8 cellular contexts compared by ENCODE assay signal in genomic region chr5:81165493-81166119, GRCh38.
DNase-seq lines count a peak whose midpoint lies in the region; ATAC-seq and TF ChIP-seq lines count a peak whose summit lies in the region.

No MANE protein-coding gene starts in this region.

- H3K4me1 Mint-ChIP-seq in naive thymus-derived CD8-positive, alpha-beta T cell = peaks cover 0 to 17% (median 6%) of the 10 kb centered on the region in 4 donors

- intact Hi-C loops in A673 (cut with micrococcal nuclease; ENCODE audit: unreplicated experiment) = loop anchor here (2.0 to 10.0 kb wide), 4 partner anchors 201 to 479 kb away; partner anchors contain the start of gene RASGRF2

- no peaks in the 10 kb centered on the region for H3K9me3 Mint-ChIP-seq in naive thymus-derived CD8-positive, alpha-beta T cell

- no peaks in the 10 kb centered on the region for H3K4me1 ChIP-seq in A673 (ENCODE audit: insufficient read depth, low read length, poor library complexity, severe bottlenecking)

- BruUV-seq in A673 (replicated peaks; lab: Mats Ljungman, UMichigan) = no TSS peak

- CTCF ChIA-PET in A673 (lab: Charles Lee) = no interaction called here

- peak overlapping the region in 1 of 10 donors; percentile 53 for H3K27ac Mint-ChIP-seq in naive thymus-derived CD8-positive, alpha-beta T cell

- no peaks in the 10 kb centered on the region for H3K9me3 ChIP-seq in A673 (ENCODE audit: low read depth, low read length, poor library complexity, severe bottlenecking)

- peak; percentile 90 for TF ChIP-seq CTCF in A673 (conservative IDR thresholded peaks at IDR 0.05; ENCODE audit: low read depth, low read length)

- H3K36me3 Mint-ChIP-seq in naive thymus-derived CD8-positive, alpha-beta T cell = peaks cover 0 to 40% (median 6%) of the 10 kb centered on the region in 3 donors

- H3K36me3 ChIP-seq in A673 (ENCODE audit: insufficient read depth, low read length, poor library complexity, severe bottlenecking) = no peaks in the 10 kb centered on the region

- no peaks in the 10 kb centered on the region for H3K27me3 ChIP-seq in A673 (replicated peaks; ENCODE audit: insufficient read depth, low read depth, low read length, poor library complexity)

- POLR2A ChIA-PET in A673 (lab: Charles Lee; ENCODE audit: low non-redundant PET) = interaction anchor here (0.6 kb wide), 1 partner anchor 260 kb away, joined by 3 read pairs; no protein-coding TSS in a partner anchor
- POLR2A ChIA-PET in naive thymus-derived CD8-positive, alpha-beta T cell (lab: Charles Lee) = no interaction called here

- peak; percentile 42 for ATAC-seq in GM18508 (IDR thresholded peaks at IDR 0.05; ENCODE audit: insufficient read depth, unreplicated experiment)
- peak; percentile 63 for ATAC-seq in HG03342 (IDR thresholded peaks at IDR 0.05; ENCODE audit: unreplicated experiment)
- ATAC-seq in naive thymus-derived CD8-positive, alpha-beta T cell = peak; percentile 51 to 75

- H3K27me3 Mint-ChIP-seq in naive thymus-derived CD8-positive, alpha-beta T cell = peaks cover 0 to 2% (median 0%) of the 10 kb centered on the region in 5 donors

- no peak overlapping the region for H3K4me3 Mint-ChIP-seq in naive thymus-derived CD8-positive, alpha-beta T cell

- H3K4me3 ChIP-seq in A673 (ENCODE audit: low read depth, low read length, poor library complexity, severe bottlenecking) = no peak overlapping the region

- H3K27ac ChIP-seq in A673 (ENCODE audit: low read depth, low read length, poor library complexity, severe bottlenecking) (no peak overlapping the region), epithelial cell of prostate (no peak overlapping the region)

- DNase-seq in A673 (ENCODE audit: low spot score) (peak; percentile 77), NOMO-1 (lab: John Stamatoyannopoulos, UW; ENCODE audit: unreplicated experiment in 2 of 2) (peak; percentile 50 to 59), epithelial cell of prostate (ENCODE audit: low read depth, low spot score) (peak; percentile 14), stromal cell of bone marrow (ENCODE audit: low read depth) (peak; percentile 20)
- peak; percentile 9 for DNase-seq in activated CD8-positive, alpha-beta memory T cell treated with anti-CD3 and anti-CD28 coated beads, Interleukin-2, amount 50 U/mL, for 1 hour (ENCODE audit: extremely low read depth)
- peak; percentile 27 to 76 (median 42) for DNase-seq in naive thymus-derived CD8-positive, alpha-beta T cell

Comparison
In these comparisons a context has a peak if more than half of its experiments do, and no peak if none do; other contexts are left out.
1. DNase-seq: peak in every context shown above with its lines; median percentile 77 in A673; 54 in NOMO-1; 42 in naive thymus-derived CD8-positive, alpha-beta T cell; 20 in stromal cell of bone marrow; 14 in epithelial cell of prostate; 9 in activated CD8-positive, alpha-beta memory T cell treated with anti-CD3 and anti-CD28 coated beads, Interleukin-2, amount 50 U/mL, for 1 hour.